Comparison of ENCODE assay signal across 8 cellular contexts in genomic region chr17:57955183-57955952, GRCh38. TPM values are rescaled to one million over a fixed set of nuclear protein-coding genes. Genes with fewer than 3 reads are reported as not detected.
DNase-seq lines count a peak whose midpoint lies in the region; ATAC-seq and TF ChIP-seq lines count a peak whose summit lies in the region.

Gene CUEDC1, minus strand, starts transcription at chr17:57955412. Its CDS starts 69,848 bp downstream, at chr17:57885564.

- peak within 1 kb of the TSS; percentile 77 to 93 (median 79) for H3K4me3 Mint-ChIP-seq in CD8-positive, alpha-beta memory T cell
- peak within 1 kb of the TSS; percentile 92 for H3K4me3 Mint-ChIP-seq in endothelial cell (ENCODE audit: unreplicated experiment)

- peak within 1 kb of the TSS; percentile 86 for H3K9ac ChIP-seq in HCT116 (ENCODE audit: low read length)

- no peak within 1 kb of the TSS for H3K27ac ChIP-seq in CD8-positive, alpha-beta memory T cell (ENCODE audit: low read depth, low read length)
- H3K27ac ChIP-seq in HCT116 (ENCODE audit: low read depth, low read length): peak within 1 kb of the TSS; percentile 97

- RAD21 ChIA-PET in HCT116 (lab: Charles Lee; ENCODE audit: low non-redundant PET in 1 of 2, low total read pairs in 2 of 2, uncharacterized antibody in 2 of 2, unreplicated experiment in 2 of 2): interaction anchor here (0.8 to 1.2 kb wide), 4 partner anchors 63 to 95 kb away, joined by 3 to 4 read pairs (median 4); no protein-coding TSS in a partner anchor

- TF ChIP-seq CTCF in HCT116 (IDR thresholded peaks at IDR 0.05 in 2 of 3, conservative IDR thresholded peaks at IDR 0.05 in 1 of 3; ENCODE audit: borderline replicate concordance in 1 of 3, insufficient read depth in 1 of 3, low read depth in 2 of 3, low read length in 2 of 3): no peak
- peak; percentile 34 for TF ChIP-seq CTCF in endothelial cell (IDR thresholded peaks at IDR 0.05; ENCODE audit: unreplicated experiment)

- peaks cover 43% of the 10 kb centered on the region for H3K79me2 ChIP-seq in HCT116 (ENCODE audit: insufficient read depth, low read length)

- POLR2A ChIA-PET in CD8-positive, alpha-beta memory T cell (lab: Charles Lee): interaction anchor here (0.8 to 1.6 kb wide), 3 partner anchors 8 to 44 kb away, joined by 3 to 6 read pairs (median 4); no protein-coding TSS in a partner anchor
- POLR2A ChIA-PET in HCT116 (lab: Charles Lee): interaction anchor here (0.6 to 2.4 kb wide), 11 partner anchors 7 to 96 kb away, joined by 3 to 11 read pairs (median 4); no protein-coding TSS in a partner anchor

- H3K36me3 ChIP-seq in CD8-positive, alpha-beta memory T cell (ENCODE audit: insufficient read depth, low read length): no peaks in the 10 kb centered on the region
- peaks cover 0 to 5% of the 10 kb centered on the region in 2 experiments; a peak in 1 of 4 replicates for H3K36me3 ChIP-seq in HCT116 (ENCODE audit: control insufficient read depth in 1 of 2, insufficient read depth in 2 of 2, low read length in 2 of 2)

- peaks cover 14% of the 10 kb centered on the region for H3K4me1 ChIP-seq in CD8-positive, alpha-beta memory T cell (ENCODE audit: insufficient read depth, low read length)
- H3K4me1 ChIP-seq in HCT116 (ENCODE audit: control insufficient read depth in 1 of 2, insufficient read depth in 2 of 2, low read length in 2 of 2): peaks cover 57 to 66% of the 10 kb centered on the region in 2 experiments

- no peaks in the 10 kb centered on the region for H4K20me1 ChIP-seq in HCT116 (ENCODE audit: insufficient read depth)

- H3K27me3 ChIP-seq in CD8-positive, alpha-beta memory T cell (ENCODE audit: insufficient read depth, low read length, poor library complexity, severe bottlenecking): peaks cover 10% of the 10 kb centered on the region
- no peaks in the 10 kb centered on the region for H3K27me3 ChIP-seq in HCT116 (ENCODE audit: insufficient read depth, low read length)

- peak within 1 kb of the TSS; percentile 68 for H3K4me3 ChIP-seq in CD8-positive, alpha-beta memory T cell (ENCODE audit: low read length)
- peak within 1 kb of the TSS; percentile 75 for H3K4me3 ChIP-seq in HCT116 (replicated peaks in 1 of 2; ENCODE audit: low read depth in 1 of 2, low read length in 2 of 2)

- H3K27me3 Mint-ChIP-seq in CD8-positive, alpha-beta memory T cell: peaks cover 19 to 26% of the 10 kb centered on the region in 2 donors
- H3K27me3 Mint-ChIP-seq in endothelial cell (ENCODE audit: unreplicated experiment): peaks cover 19% of the 10 kb centered on the region

- no peak for TF ChIP-seq RAD21 in HCT116 (IDR thresholded peaks at IDR 0.05; ENCODE audit: low read depth)

- H3K4me2 ChIP-seq in HCT116 (ENCODE audit: low read length): peak within 1 kb of the TSS; percentile 99

- peaks cover 0 to 6% (median 0%) of the 10 kb centered on the region in 3 donors for H3K36me3 Mint-ChIP-seq in CD8-positive, alpha-beta memory T cell
- H3K36me3 Mint-ChIP-seq in endothelial cell (ENCODE audit: low read depth, unreplicated experiment): no peaks in the 10 kb centered on the region

- ATAC-seq in HCT116: peak; percentile 67

- BruUV-seq in HCT116 (replicated peaks; lab: Mats Ljungman, UMichigan): no TSS peak

- H3K4me1 Mint-ChIP-seq in CD8-positive, alpha-beta memory T cell: peaks cover 18 to 43% (median 19%) of the 10 kb centered on the region in 3 donors
- H3K4me1 Mint-ChIP-seq in endothelial cell (ENCODE audit: unreplicated experiment): peaks cover 26% of the 10 kb centered on the region

- H3K27ac Mint-ChIP-seq in CD8-positive, alpha-beta memory T cell: peak within 1 kb of the TSS in 5 of 8 donors; percentile 8 to 88 (median 66)
- H3K27ac Mint-ChIP-seq in endothelial cell (ENCODE audit: unreplicated experiment): peak within 1 kb of the TSS; percentile 68

- TF ChIP-seq POLR2A in HCT116 (IDR thresholded peaks at IDR 0.05; ENCODE audit: borderline replicate concordance, extremely low read depth, insufficient read depth, insufficient read length): peak; percentile 48

- no peaks in the 10 kb centered on the region for H3K9me3 Mint-ChIP-seq in CD8-positive, alpha-beta memory T cell
- H3K9me3 Mint-ChIP-seq in endothelial cell (ENCODE audit: unreplicated experiment): no peaks in the 10 kb centered on the region

- intact Hi-C loops in HCT116 (cut with micrococcal nuclease): no loop called here

- H3K9me3 ChIP-seq in CD8-positive, alpha-beta memory T cell (ENCODE audit: low read length): no peaks in the 10 kb centered on the region
- no peaks in the 10 kb centered on the region for H3K9me3 ChIP-seq in HCT116 (ENCODE audit: control insufficient read depth in 1 of 2, insufficient read depth in 1 of 2, low read depth in 1 of 2, low read length in 2 of 2)

- no peak within 1 kb of the TSS for H2AFZ ChIP-seq in HCT116 (ENCODE audit: low read depth, low read length, poor library complexity, severe bottlenecking)

- CTCF ChIA-PET in CD8-positive, alpha-beta memory T cell (lab: Charles Lee): interaction anchor here (1.0 to 3.9 kb wide), 6 partner anchors 9 to 98 kb away, joined by 3 to 19 read pairs (median 5); partner anchors contain the start of gene SRSF1
- CTCF ChIA-PET in HCT116 (lab: Charles Lee): interaction anchor here (0.9 to 3.9 kb wide), 8 partner anchors 8 to 94 kb away, joined by 3 to 14 read pairs (median 6); no protein-coding TSS in a partner anchor

- DNase-seq in CD8-positive, alpha-beta memory T cell: peak; percentile 45 to 68 (median 46)
- no peak for DNase-seq in HCT116 (ENCODE audit: low read depth, low spot score)
- peak; percentile 95 for DNase-seq in NCI-H69 (lab: John Stamatoyannopoulos, UW)
- peak; percentile 83 for DNase-seq in activated CD8-positive, alpha-beta memory T cell treated with anti-CD3 and anti-CD28 coated beads, Interleukin-2, amount 50 U/mL, for 48 hours
- peak; percentile 77 for DNase-seq in endothelial cell (ENCODE audit: low spot score)
- DNase-seq in midbrain (lab: John Stamatoyannopoulos, UW): peak; percentile 75
- DNase-seq in stimulated activated CD8-positive, alpha-beta memory T cell treated with anti-CD3 and anti-CD28 coated beads, Interleukin-15, amount 100 ng/mL, for 48 hours (ENCODE audit: low read depth in 2 of 2): peak; percentile 22 to 48
- no peak for DNase-seq in SW480 (ENCODE audit: low spot score)

- no peaks in the 10 kb centered on the region for H3K9me2 ChIP-seq in HCT116 (ENCODE audit: insufficient read depth)

TF ChIP-seq in HCT116, 20 proteins besides CTCF, POLR2A, EP300 and RAD21:
- peak; percentile 64; the same call in 1 of the 2 replicates for TF ChIP-seq ZFX (IDR thresholded peaks at IDR 0.05)
- peak; percentile 20; the same call in 1 of the 2 replicates for TF ChIP-seq POLR2AphosphoS5 (IDR thresholded peaks at IDR 0.05; ENCODE audit: low read depth, low read length)
- no peak for TF ChIP-seq SP1 (IDR thresholded peaks at IDR 0.05; ENCODE audit: low read depth)
TF ChIP-seq in HCT116: peak in this region for 2.

RNA-seq across cellular contexts. Expression of gene CUEDC1, which starts in this region (rescaled TPM):
- total RNA-seq in CD8-positive, alpha-beta memory T cell: under 1 TPM; 0.33 to 0.73 TPM
- polyA plus RNA-seq in CD8-positive, alpha-beta memory T cell: not detected
- 60.2 TPM for total RNA-seq in HCT116 (2021; ENCODE audit: unreplicated experiment)
- 54.1 and 58.2 TPM in 2 replicates for polyA plus RNA-seq in HCT116 (2012)
- 13.3 TPM for total RNA-seq in endothelial cell (ENCODE audit: unreplicated experiment)

Comparison
In these comparisons a context has a peak if more than half of its experiments do, and no peak if none do; other contexts are left out.
1. Peak in DNase-seq and H3K4me3 ChIP-seq in CD8-positive, alpha-beta memory T cell; RNA of the gene not detected or under 1 TPM.
2. DNase-seq: peak in NCI-H69 (single experiment), activated CD8-positive, alpha-beta memory T cell treated with anti-CD3 and anti-CD28 coated beads, Interleukin-2, amount 50 U/mL, for 48 hours (single experiment), endothelial cell (single experiment), midbrain (single experiment) and stimulated activated CD8-positive, alpha-beta memory T cell treated with anti-CD3 and anti-CD28 coated beads, Interleukin-15, amount 100 ng/mL, for 48 hours (2 of 2); none in HCT116 (single experiment) and SW480 (single experiment).